ENCODE assay signal across 1 cellular context in the genomic region with DNA sequence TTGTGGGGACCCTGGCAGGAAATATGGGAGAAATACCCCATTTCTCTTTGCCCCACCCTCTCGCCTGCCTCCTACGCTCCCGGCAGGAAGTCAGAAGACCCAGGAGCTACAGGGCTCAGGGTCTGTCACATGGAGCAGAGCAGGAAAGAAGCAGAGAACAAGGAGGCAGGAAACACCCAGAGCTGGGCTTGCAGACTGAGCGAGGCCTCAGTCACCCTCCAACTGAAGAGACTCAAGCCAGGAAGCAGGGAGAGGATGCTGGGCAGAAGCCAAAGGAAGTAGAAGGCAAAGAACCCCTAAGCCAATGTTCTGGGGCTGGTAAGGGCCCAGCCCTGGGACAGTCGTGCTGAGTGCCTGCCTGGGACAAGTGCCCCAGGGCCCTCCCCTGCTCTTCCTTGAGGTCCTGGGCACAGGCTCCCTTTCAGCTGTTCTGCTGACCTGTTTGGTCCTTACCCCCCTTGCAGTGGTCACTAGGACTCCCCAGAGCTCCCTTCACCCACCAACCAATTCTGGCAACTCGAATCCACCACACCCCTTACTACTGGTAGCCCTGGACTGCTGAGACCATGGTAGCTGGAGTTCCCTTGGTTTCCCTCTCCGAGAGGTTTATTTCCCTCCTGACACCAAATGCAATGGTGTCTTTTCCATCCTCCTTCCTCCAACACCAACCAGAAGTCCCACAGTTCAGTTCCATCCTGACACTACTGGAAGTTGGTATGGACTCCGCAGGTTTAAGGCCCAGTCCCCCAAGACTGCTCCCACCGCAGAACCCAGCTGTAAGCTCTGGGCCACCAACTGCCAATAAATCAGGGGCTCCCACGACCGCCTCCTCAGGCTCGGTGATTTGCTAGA.
TF ChIP-seq lines count a peak whose summit lies in the region.

No MANE protein-coding gene starts in this region.

TF ChIP-seq in GM23338, 12 proteins besides CTCF, POLR2A, EP300 and RAD21 (continued from another document):
- TF ChIP-seq, protein P1, sequence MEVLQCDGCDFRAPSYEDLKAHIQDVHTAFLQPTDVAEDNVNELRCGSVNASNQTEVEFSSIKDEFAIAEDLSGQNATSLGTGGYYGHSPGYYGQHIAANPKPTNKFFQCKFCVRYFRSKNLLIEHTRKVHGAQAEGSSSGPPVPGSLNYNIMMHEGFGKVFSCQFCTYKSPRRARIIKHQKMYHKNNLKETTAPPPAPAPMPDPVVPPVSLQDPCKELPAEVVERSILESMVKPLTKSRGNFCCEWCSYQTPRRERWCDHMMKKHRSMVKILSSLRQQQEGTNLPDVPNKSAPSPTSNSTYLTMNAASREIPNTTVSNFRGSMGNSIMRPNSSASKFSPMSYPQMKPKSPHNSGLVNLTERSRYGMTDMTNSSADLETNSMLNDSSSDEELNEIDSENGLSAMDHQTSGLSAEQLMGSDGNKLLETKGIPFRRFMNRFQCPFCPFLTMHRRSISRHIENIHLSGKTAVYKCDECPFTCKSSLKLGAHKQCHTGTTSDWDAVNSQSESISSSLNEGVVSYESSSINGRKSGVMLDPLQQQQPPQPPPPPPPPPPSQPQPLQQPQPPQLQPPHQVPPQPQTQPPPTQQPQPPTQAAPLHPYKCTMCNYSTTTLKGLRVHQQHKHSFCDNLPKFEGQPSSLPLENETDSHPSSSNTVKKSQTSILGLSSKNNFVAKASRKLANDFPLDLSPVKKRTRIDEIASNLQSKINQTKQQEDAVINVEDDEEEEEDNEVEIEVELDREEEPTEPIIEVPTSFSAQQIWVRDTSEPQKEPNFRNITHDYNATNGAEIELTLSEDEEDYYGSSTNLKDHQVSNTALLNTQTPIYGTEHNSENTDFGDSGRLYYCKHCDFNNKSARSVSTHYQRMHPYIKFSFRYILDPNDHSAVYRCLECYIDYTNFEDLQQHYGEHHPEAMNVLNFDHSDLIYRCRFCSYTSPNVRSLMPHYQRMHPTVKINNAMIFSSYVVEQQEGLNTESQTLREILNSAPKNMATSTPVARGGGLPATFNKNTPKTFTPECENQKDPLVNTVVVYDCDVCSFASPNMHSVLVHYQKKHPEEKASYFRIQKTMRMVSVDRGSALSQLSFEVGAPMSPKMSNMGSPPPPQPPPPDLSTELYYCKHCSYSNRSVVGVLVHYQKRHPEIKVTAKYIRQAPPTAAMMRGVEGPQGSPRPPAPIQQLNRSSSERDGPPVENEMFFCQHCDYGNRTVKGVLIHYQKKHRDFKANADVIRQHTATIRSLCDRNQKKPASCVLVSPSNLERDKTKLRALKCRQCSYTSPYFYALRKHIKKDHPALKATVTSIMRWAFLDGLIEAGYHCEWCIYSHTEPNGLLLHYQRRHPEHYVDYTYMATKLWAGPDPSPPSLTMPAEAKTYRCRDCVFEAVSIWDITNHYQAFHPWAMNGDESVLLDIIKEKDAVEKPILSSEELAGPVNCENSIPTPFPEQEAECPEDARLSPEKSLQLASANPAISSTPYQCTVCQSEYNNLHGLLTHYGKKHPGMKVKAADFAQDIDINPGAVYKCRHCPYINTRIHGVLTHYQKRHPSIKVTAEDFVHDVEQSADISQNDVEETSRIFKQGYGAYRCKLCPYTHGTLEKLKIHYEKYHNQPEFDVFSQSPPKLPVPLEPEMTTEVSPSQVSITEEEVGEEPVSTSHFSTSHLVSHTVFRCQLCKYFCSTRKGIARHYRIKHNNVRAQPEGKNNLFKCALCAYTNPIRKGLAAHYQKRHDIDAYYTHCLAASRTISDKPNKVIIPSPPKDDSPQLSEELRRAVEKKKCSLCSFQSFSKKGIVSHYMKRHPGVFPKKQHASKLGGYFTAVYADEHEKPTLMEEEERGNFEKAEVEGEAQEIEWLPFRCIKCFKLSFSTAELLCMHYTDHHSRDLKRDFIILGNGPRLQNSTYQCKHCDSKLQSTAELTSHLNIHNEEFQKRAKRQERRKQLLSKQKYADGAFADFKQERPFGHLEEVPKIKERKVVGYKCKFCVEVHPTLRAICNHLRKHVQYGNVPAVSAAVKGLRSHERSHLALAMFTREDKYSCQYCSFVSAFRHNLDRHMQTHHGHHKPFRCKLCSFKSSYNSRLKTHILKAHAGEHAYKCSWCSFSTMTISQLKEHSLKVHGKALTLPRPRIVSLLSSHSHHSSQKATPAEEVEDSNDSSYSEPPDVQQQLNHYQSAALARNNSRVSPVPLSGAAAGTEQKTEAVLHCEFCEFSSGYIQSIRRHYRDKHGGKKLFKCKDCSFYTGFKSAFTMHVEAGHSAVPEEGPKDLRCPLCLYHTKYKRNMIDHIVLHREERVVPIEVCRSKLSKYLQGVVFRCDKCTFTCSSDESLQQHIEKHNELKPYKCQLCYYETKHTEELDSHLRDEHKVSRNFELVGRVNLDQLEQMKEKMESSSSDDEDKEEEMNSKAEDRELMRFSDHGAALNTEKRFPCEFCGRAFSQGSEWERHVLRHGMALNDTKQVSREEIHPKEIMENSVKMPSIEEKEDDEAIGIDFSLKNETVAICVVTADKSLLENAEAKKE (CRISPR knock-in tag; IDR thresholded peaks at IDR 0.05), result no peak
- TF ChIP-seq, protein P2, sequence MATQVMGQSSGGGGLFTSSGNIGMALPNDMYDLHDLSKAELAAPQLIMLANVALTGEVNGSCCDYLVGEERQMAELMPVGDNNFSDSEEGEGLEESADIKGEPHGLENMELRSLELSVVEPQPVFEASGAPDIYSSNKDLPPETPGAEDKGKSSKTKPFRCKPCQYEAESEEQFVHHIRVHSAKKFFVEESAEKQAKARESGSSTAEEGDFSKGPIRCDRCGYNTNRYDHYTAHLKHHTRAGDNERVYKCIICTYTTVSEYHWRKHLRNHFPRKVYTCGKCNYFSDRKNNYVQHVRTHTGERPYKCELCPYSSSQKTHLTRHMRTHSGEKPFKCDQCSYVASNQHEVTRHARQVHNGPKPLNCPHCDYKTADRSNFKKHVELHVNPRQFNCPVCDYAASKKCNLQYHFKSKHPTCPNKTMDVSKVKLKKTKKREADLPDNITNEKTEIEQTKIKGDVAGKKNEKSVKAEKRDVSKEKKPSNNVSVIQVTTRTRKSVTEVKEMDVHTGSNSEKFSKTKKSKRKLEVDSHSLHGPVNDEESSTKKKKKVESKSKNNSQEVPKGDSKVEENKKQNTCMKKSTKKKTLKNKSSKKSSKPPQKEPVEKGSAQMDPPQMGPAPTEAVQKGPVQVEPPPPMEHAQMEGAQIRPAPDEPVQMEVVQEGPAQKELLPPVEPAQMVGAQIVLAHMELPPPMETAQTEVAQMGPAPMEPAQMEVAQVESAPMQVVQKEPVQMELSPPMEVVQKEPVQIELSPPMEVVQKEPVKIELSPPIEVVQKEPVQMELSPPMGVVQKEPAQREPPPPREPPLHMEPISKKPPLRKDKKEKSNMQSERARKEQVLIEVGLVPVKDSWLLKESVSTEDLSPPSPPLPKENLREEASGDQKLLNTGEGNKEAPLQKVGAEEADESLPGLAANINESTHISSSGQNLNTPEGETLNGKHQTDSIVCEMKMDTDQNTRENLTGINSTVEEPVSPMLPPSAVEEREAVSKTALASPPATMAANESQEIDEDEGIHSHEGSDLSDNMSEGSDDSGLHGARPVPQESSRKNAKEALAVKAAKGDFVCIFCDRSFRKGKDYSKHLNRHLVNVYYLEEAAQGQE (IDR thresholded peaks at IDR 0.05; ENCODE audit: unreplicated experiment), result no peak
- TF ChIP-seq EZH2 (IDR thresholded peaks at IDR 0.05; ENCODE audit: low read depth, unreplicated experiment) (no peak), JUNB (IDR thresholded peaks at IDR 0.05; ENCODE audit: unreplicated experiment) (no peak), ZNF331 (CRISPR knock-in tag; IDR thresholded peaks at IDR 0.05; ENCODE audit: low read depth) (no peak), CREB1 (CRISPR knock-in tag; IDR thresholded peaks at IDR 0.05; ENCODE audit: low read depth) (no peak), EZH2phosphoT487 (IDR thresholded peaks at IDR 0.05; ENCODE audit: unreplicated experiment) (no peak), POLR2AphosphoS5 (IDR thresholded peaks at IDR 0.05; ENCODE audit: low read depth) (no peak)
- TF ChIP-seq, protein P3, sequence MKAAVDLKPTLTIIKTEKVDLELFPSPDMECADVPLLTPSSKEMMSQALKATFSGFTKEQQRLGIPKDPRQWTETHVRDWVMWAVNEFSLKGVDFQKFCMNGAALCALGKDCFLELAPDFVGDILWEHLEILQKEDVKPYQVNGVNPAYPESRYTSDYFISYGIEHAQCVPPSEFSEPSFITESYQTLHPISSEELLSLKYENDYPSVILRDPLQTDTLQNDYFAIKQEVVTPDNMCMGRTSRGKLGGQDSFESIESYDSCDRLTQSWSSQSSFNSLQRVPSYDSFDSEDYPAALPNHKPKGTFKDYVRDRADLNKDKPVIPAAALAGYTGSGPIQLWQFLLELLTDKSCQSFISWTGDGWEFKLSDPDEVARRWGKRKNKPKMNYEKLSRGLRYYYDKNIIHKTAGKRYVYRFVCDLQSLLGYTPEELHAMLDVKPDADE (IDR thresholded peaks at IDR 0.05), result no peak
